8 cellular contexts compared by ENCODE assay signal in genomic region chr16:90018297-90019200, GRCh38. TPM values are rescaled to one million over a fixed set of nuclear protein-coding genes. Genes with fewer than 3 reads are reported as not detected.
DNase-seq lines count a peak whose midpoint lies in the region; ATAC-seq and TF ChIP-seq lines count a peak whose summit lies in the region.

No MANE protein-coding gene starts in this region.

- H3K27ac ChIP-seq in iPS DF 6.9 (ENCODE audit: low read length): no peak overlapping the region
- no peak overlapping the region for H3K27ac ChIP-seq in spleen

- no peaks in the 10 kb centered on the region for H3K9me3 ChIP-seq in iPS DF 6.9 (ENCODE audit: control insufficient read depth, insufficient read depth, low read length)
- no peaks in the 10 kb centered on the region for H3K9me3 ChIP-seq in spleen

- peak in 1 of 11 experiments; percentile 25 for TF ChIP-seq CTCF in spleen (IDR thresholded peaks at IDR 0.05 in 8 of 11, conservative IDR thresholded peaks at IDR 0.05 in 3 of 11)

- H3K36me3 ChIP-seq in iPS DF 6.9 (ENCODE audit: control insufficient read depth, insufficient read depth, low read length) (peaks cover 3% of the 10 kb centered on the region; the same call in 1 of the 2 replicates), spleen (no peaks in the 10 kb centered on the region)

- intact Hi-C loops in spleen (cut with DNase I; ENCODE audit: low total_unique reads): no loop called here

- H3K36me3 Mint-ChIP-seq in activated CD8-positive, alpha-beta memory T cell treated with anti-CD3 and anti-CD28 coated beads, Interleukin-2, amount 10 ng/mL, durations not matched to agents 7 days and 5 days: peaks cover 2% of the 10 kb centered on the region
- peaks cover 11% of the 10 kb centered on the region for H3K36me3 Mint-ChIP-seq in activated naive CD8-positive, alpha-beta T cell treated with anti-CD3 and anti-CD28 coated beads for 36 hours

- CTCF ChIA-PET in activated CD8-positive, alpha-beta memory T cell treated with anti-CD3 and anti-CD28 coated beads, Interleukin-2, amount 10 ng/mL, durations not matched to agents 7 days and 5 days (lab: Charles Lee): interaction anchor here (1.4 to 1.6 kb wide), 3 partner anchors 13 to 22 kb away, joined by 3 to 4 read pairs (median 3); no protein-coding TSS in a partner anchor

- H3K27me3 ChIP-seq in iPS DF 6.9 (ENCODE audit: control insufficient read depth, insufficient read depth, low read length) (no peaks in the 10 kb centered on the region), spleen (replicated peaks in 1 of 7) (peaks cover 0 to 45% (median 14%) of the 10 kb centered on the region in 7 donors)

- no peak for DNase-seq in activated CD8-positive, alpha-beta memory T cell treated with anti-CD3 and anti-CD28 coated beads, Interleukin-2, amount 10 ng/mL, durations not matched to agents 7 days and 5 days
- DNase-seq in activated CD8-positive, alpha-beta memory T cell treated with anti-CD3 and anti-CD28 coated beads, Interleukin-2, amount 50 U/mL, for 4 hours: no peak
- no peak for DNase-seq in activated naive CD8-positive, alpha-beta T cell treated with anti-CD3 and anti-CD28 coated beads for 36 hours
- DNase-seq in iPS DF 6.9 (ENCODE audit: low read depth, low spot score): no peak
- no peak for DNase-seq in spleen
- no peak for DNase-seq in foreskin melanocyte
- no peak for DNase-seq in HCEC 1CT

- peak overlapping the region; percentile 68 for H3K4me3 ChIP-seq in iPS DF 6.9 (ENCODE audit: low read length)
- peak overlapping the region; percentile 18 to 78 (median 50) for H3K4me3 ChIP-seq in spleen

- no peak for TF ChIP-seq POLR2A in spleen (IDR thresholded peaks at IDR 0.05)

- WGBS in iPS DF 6.9 (ENCODE audit: insufficient coverage, insufficient read length): no CpG with 5 or more reads among the region's 61 CpGs
- WGBS in spleen, 5 donors: 10 to 45% (median 11%) methylated on average over 5 to 61 of the region's 61 CpGs

- H3K4me1 Mint-ChIP-seq in activated CD8-positive, alpha-beta memory T cell treated with anti-CD3 and anti-CD28 coated beads, Interleukin-2, amount 10 ng/mL, durations not matched to agents 7 days and 5 days: peaks cover 16% of the 10 kb centered on the region
- peaks cover 14% of the 10 kb centered on the region for H3K4me1 Mint-ChIP-seq in activated naive CD8-positive, alpha-beta T cell treated with anti-CD3 and anti-CD28 coated beads for 36 hours

- peaks cover 54% of the 10 kb centered on the region for H3K27me3 Mint-ChIP-seq in activated CD8-positive, alpha-beta memory T cell treated with anti-CD3 and anti-CD28 coated beads, Interleukin-2, amount 10 ng/mL, durations not matched to agents 7 days and 5 days
- H3K27me3 Mint-ChIP-seq in activated naive CD8-positive, alpha-beta T cell treated with anti-CD3 and anti-CD28 coated beads for 36 hours: peaks cover 16% of the 10 kb centered on the region

- H3K4me3 Mint-ChIP-seq in activated CD8-positive, alpha-beta memory T cell treated with anti-CD3 and anti-CD28 coated beads, Interleukin-2, amount 10 ng/mL, durations not matched to agents 7 days and 5 days: peak overlapping the region; percentile 26
- peak overlapping the region; percentile 61 for H3K4me3 Mint-ChIP-seq in activated naive CD8-positive, alpha-beta T cell treated with anti-CD3 and anti-CD28 coated beads for 36 hours

- ATAC-seq in activated CD8-positive, alpha-beta memory T cell treated with anti-CD3 and anti-CD28 coated beads, Interleukin-2, amount 10 ng/mL, durations not matched to agents 7 days and 5 days: no peak
- no peak for ATAC-seq in HG02642 (IDR thresholded peaks at IDR 0.05; ENCODE audit: poor library complexity, unreplicated experiment)

- no peak overlapping the region for H3K27ac Mint-ChIP-seq in activated CD8-positive, alpha-beta memory T cell treated with anti-CD3 and anti-CD28 coated beads, Interleukin-2, amount 10 ng/mL, durations not matched to agents 7 days and 5 days
- H3K27ac Mint-ChIP-seq in activated naive CD8-positive, alpha-beta T cell treated with anti-CD3 and anti-CD28 coated beads for 36 hours: no peak overlapping the region

- H3K9me3 Mint-ChIP-seq in activated CD8-positive, alpha-beta memory T cell treated with anti-CD3 and anti-CD28 coated beads, Interleukin-2, amount 10 ng/mL, durations not matched to agents 7 days and 5 days (ENCODE audit: low read depth): no peaks in the 10 kb centered on the region
- H3K9me3 Mint-ChIP-seq in activated naive CD8-positive, alpha-beta T cell treated with anti-CD3 and anti-CD28 coated beads for 36 hours: peaks cover 3% of the 10 kb centered on the region

- H3K4me1 ChIP-seq in iPS DF 6.9 (ENCODE audit: control insufficient read depth, insufficient read depth, low read length) (peaks cover 6% of the 10 kb centered on the region; the same call in 1 of the 2 replicates), spleen (peaks cover 10 to 56% (median 41%) of the 10 kb centered on the region in 6 donors)

RNA-seq across cellular contexts. Expression of gene DBNDD1, which starts 0.7 kb away (rescaled TPM):
- not detected for total RNA-seq in activated CD8-positive, alpha-beta memory T cell treated with anti-CD3 and anti-CD28 coated beads, Interleukin-2, amount 10 ng/mL, durations not matched to agents 7 days and 5 days
- 1 to 10 TPM in 1 of 2 experiments, under 1 TPM in 1; 0.82 to 1.0 TPM for total RNA-seq in activated naive CD8-positive, alpha-beta T cell treated with anti-CD3 and anti-CD28 coated beads for 36 hours
- total RNA-seq in spleen: 1 to 10 TPM in 6 of 7 donors, under 1 TPM in 1; 0.66 to 3.7 (median 1.8) TPM
- 1 to 10 TPM in 2 of 3 donors, under 1 TPM in 1; 0.87 to 1.9 (median 1.6) TPM for polyA plus RNA-seq in spleen

RNA-seq across cellular contexts. Expression of gene PRDM7, which starts 58.6 kb away (rescaled TPM):
- not detected for total RNA-seq in activated CD8-positive, alpha-beta memory T cell treated with anti-CD3 and anti-CD28 coated beads, Interleukin-2, amount 10 ng/mL, durations not matched to agents 7 days and 5 days
- not detected for total RNA-seq in activated naive CD8-positive, alpha-beta T cell treated with anti-CD3 and anti-CD28 coated beads for 36 hours
- total RNA-seq in spleen: not detected
- polyA plus RNA-seq in spleen: not detected
